27 cellular contexts compared by ENCODE assay signal in the genomic region with DNA sequence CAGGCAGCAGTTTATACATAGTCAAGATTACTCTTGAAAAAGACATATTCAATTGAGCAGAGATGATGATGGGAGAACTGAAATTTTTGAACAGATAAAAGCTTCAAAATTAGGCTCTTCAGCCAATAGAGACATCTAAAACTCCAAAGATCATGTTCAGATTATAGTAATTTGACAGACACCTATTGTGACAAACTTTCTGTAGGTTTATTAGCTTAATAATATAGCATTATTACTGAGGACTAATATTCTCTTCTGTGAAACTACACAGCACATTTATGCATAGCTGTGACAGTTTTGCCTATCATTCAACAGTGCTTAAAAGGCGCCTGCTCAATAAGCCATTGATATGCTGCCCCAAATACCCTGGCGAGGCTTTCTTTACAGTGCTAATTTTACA.
"Had no signal": no experiment of that assay in that cellular context is flagged by ENCODE, and none has a peak within 500 bp of the region (broad histone marks: within the 10 kb centered on the region; RNA-seq: fewer than 3 reads in every experiment).

No MANE protein-coding gene starts in this region.

- H3K4me3 ChIP-seq: stomach, suprapubic skin, testis, thoracic aorta, tibial artery, tibial nerve, transverse colon, upper lobe of left lung, upper lobe of right lung, uterus, vagina had no signal

- H3K4me1 ChIP-seq: stomach, suprapubic skin, testis, tibial nerve, upper lobe of left lung, upper lobe of right lung, uterus, vagina had no signal

- H3K36me3 Mint-ChIP-seq: stimulated activated effector memory CD8-positive, alpha-beta T cell treated with anti-CD3 and anti-CD28 coated beads, Interleukin-12 subunit alpha, Interleukin-12 subunit beta, amount 100 ng/mL, for 72 hours had no signal

- H3K4me1 Mint-ChIP-seq: stimulated activated effector memory CD8-positive, alpha-beta T cell treated with anti-CD3 and anti-CD28 coated beads, Interleukin-12 subunit alpha, Interleukin-12 subunit beta, amount 100 ng/mL, for 72 hours; stimulated activated memory B cell treated with anti-CD40 and anti-IgM and Interleukin-4, amounts not matched to agents 10 μg/mL and 1 μg/mL and 100 μg/mL, for 72 hours; stimulated activated naive B cell treated with anti-CD40 and anti-IgM and Interleukin-4, amounts not matched to agents 10 μg/mL and 1 μg/mL and 100 μg/mL, for 72 hours; stimulated activated naive CD8-positive, alpha-beta T cell treated with anti-CD3 and anti-CD28 coated beads, Interleukin-15, amount 100 ng/mL, for 72 hours had no signal

- H3K9me3 ChIP-seq: stomach, suprapubic skin, testis, thoracic aorta, tibial artery, tibial nerve, transverse colon, upper lobe of left lung, upper lobe of right lung, uterus, vagina had no signal

- H3K9me3 Mint-ChIP-seq: stimulated activated effector memory CD8-positive, alpha-beta T cell treated with anti-CD3 and anti-CD28 coated beads, Interleukin-12 subunit alpha, Interleukin-12 subunit beta, amount 100 ng/mL, for 72 hours; stimulated activated naive CD8-positive, alpha-beta T cell treated with anti-CD3 and anti-CD28 coated beads, Interleukin-15, Interleukin-2, amounts not matched to agents 100 ng/mL and 50 ng/mL, for 24 hours had no signal

- H3K36me3 ChIP-seq: stomach, suprapubic skin, thoracic aorta, tibial artery, transverse colon, upper lobe of left lung, upper lobe of right lung, uterus, vagina had no signal

- H3K27me3 ChIP-seq: stomach, suprapubic skin, testis, tibial artery, tibial nerve, transverse colon, upper lobe of left lung, upper lobe of right lung, uterus, vagina had no signal

- H3K4me3 Mint-ChIP-seq: stimulated activated effector memory CD8-positive, alpha-beta T cell treated with anti-CD3 and anti-CD28 coated beads, Interleukin-12 subunit alpha, Interleukin-12 subunit beta, amount 100 ng/mL, for 72 hours; stimulated activated memory B cell treated with anti-CD40 and anti-IgM and Interleukin-4, amounts not matched to agents 10 μg/mL and 1 μg/mL and 100 μg/mL, for 72 hours; stimulated activated naive B cell treated with anti-CD40 and anti-IgM and Interleukin-4, amounts not matched to agents 10 μg/mL and 1 μg/mL and 100 μg/mL, for 72 hours; stimulated activated naive CD8-positive, alpha-beta T cell treated with anti-CD3 and anti-CD28 coated beads, Interleukin-15, amount 100 ng/mL, for 72 hours; stimulated activated naive CD8-positive, alpha-beta T cell treated with anti-CD3 and anti-CD28 coated beads, Interleukin-15, Interleukin-2, amounts not matched to agents 100 ng/mL and 50 ng/mL, for 24 hours; type B pancreatic cell had no signal

- ATAC-seq: stimulated activated effector memory CD8-positive, alpha-beta T cell treated with anti-CD3 and anti-CD28 coated beads, Interleukin-12 subunit alpha, Interleukin-12 subunit beta, amount 100 ng/mL, for 72 hours; stimulated activated memory B cell treated with anti-CD40 and anti-IgM and Interleukin-4, amounts not matched to agents 10 μg/mL and 1 μg/mL and 100 μg/mL, for 72 hours; stimulated activated naive B cell treated with anti-CD40 and anti-IgM and Interleukin-4, amounts not matched to agents 10 μg/mL and 1 μg/mL and 100 μg/mL, for 72 hours; stimulated activated naive CD8-positive, alpha-beta T cell treated with anti-CD3 and anti-CD28 coated beads, Interleukin-15, amount 100 ng/mL, for 72 hours; stimulated activated naive CD8-positive, alpha-beta T cell treated with anti-CD3 and anti-CD28 coated beads, Interleukin-15, Interleukin-2, amounts not matched to agents 100 U/mL and 50 U/mL, for 24 hours; upper lobe of right lung had no signal

- H3K27ac ChIP-seq: stomach, suprapubic skin, testis, thoracic aorta, tibial artery, tibial nerve, transverse colon, upper lobe of left lung, upper lobe of right lung, uterus, vagina had no signal

- DNase-seq: stimulated activated CD4-positive, alpha-beta T cell treated with anti-CD3 and anti-CD28 coated beads, Interleukin-2, amount 100 ng/mL, for 48 hours; stimulated activated CD4-positive, alpha-beta T cell treated with anti-CD3 and anti-CD28 coated beads, Interleukin-4, amount 100 ng/mL, for 1 hour; stimulated activated CD4-positive, alpha-beta T cell treated with anti-CD3 and anti-CD28 coated beads, Interleukin-4, amount 100 ng/mL, for 24 hours; stimulated activated CD4-positive, alpha-beta T cell treated with anti-CD3 and anti-CD28 coated beads, Interleukin-4, amount 100 ng/mL, for 4 hours; stimulated activated CD8-positive, alpha-beta memory T cell treated with anti-CD3 and anti-CD28 coated beads, Interleukin-4, amount 100 ng/mL, for 48 hours; stimulated activated naive B cell treated with anti-CD40 and anti-IgM and Interleukin-4, amounts not matched to agents 10 μg/mL and 1 μg/mL and 100 μg/mL, for 72 hours; stimulated activated naive CD4-positive, alpha-beta T cell; stimulated activated naive CD4-positive, alpha-beta T cell treated with Interleukin-2 at 50 U/mL for 16 hours; stimulated activated naive CD8-positive, alpha-beta T cell treated with anti-CD3 and anti-CD28 coated beads, Interleukin-15, amount 100 ng/mL, for 72 hours; stimulated activated naive CD8-positive, alpha-beta T cell treated with anti-CD3 and anti-CD28 coated beads, Interleukin-15, Interleukin-2, amounts not matched to agents 100 U/mL and 50 U/mL, for 24 hours; stomach; substantia nigra; testis; tibial artery; transverse colon; trophoblast cell; upper lobe of left lung; upper lobe of right lung; uterus had no signal

- H3K27ac Mint-ChIP-seq: stimulated activated effector memory CD8-positive, alpha-beta T cell treated with anti-CD3 and anti-CD28 coated beads, Interleukin-12 subunit alpha, Interleukin-12 subunit beta, amount 100 ng/mL, for 72 hours; stimulated activated memory B cell treated with anti-CD40 and anti-IgM and Interleukin-4, amounts not matched to agents 10 μg/mL and 1 μg/mL and 100 μg/mL, for 72 hours; stimulated activated naive B cell treated with anti-CD40 and anti-IgM and Interleukin-4, amounts not matched to agents 10 μg/mL and 1 μg/mL and 100 μg/mL, for 72 hours; stimulated activated naive CD8-positive, alpha-beta T cell treated with anti-CD3 and anti-CD28 coated beads, Interleukin-15, amount 100 ng/mL, for 72 hours; stimulated activated naive CD8-positive, alpha-beta T cell treated with anti-CD3 and anti-CD28 coated beads, Interleukin-15, Interleukin-2, amounts not matched to agents 100 ng/mL and 50 ng/mL, for 24 hours; type B pancreatic cell had no signal

- H3K27me3 Mint-ChIP-seq: stimulated activated memory B cell treated with anti-CD40 and anti-IgM and Interleukin-4, amounts not matched to agents 10 μg/mL and 1 μg/mL and 100 μg/mL, for 72 hours; stimulated activated naive B cell treated with anti-CD40 and anti-IgM and Interleukin-4, amounts not matched to agents 10 μg/mL and 1 μg/mL and 100 μg/mL, for 72 hours; stimulated activated naive CD8-positive, alpha-beta T cell treated with anti-CD3 and anti-CD28 coated beads, Interleukin-15, amount 100 ng/mL, for 72 hours; type B pancreatic cell had no signal
